Comparison of ENCODE assay signal across 8 cellular contexts in the genomic region with DNA sequence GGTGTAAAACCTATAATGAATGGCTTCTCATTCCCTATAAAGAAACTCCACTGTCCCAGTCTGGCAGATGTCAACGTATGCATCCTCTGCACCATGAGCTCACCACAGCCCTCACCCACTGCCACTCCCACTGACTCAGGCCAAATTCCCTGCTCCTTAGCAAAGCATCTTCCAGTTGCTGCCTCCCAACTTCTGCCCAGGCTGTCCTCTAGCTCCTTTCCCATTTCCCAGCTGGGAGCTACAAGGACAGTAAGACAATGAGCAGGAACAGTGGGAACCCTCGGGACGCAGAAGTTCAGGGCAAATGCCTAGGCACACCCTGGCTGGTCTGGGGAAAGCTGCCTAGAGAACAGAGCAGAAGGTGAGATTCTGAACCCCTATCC. TPM values are rescaled to one million over a fixed set of nuclear protein-coding genes. Genes with fewer than 3 reads are reported as not detected.
DNase-seq lines count a peak whose midpoint lies in the region; ATAC-seq and TF ChIP-seq lines count a peak whose summit lies in the region.

No MANE protein-coding gene starts in this region.

- H3K27ac ChIP-seq in neuronal stem cell (replicated peaks; ENCODE audit: low read length), result no peak overlapping the region

- H4K8ac ChIP-seq in neuronal stem cell (ENCODE audit: low read depth, low read length), result no peak overlapping the region

- peak overlapping the region; percentile 94 for H3K4me2 ChIP-seq in neuronal stem cell (ENCODE audit: insufficient read depth, low read length, poor library complexity, severe bottlenecking)

- H2BK120ac ChIP-seq in neuronal stem cell (ENCODE audit: low read depth, low read length), result no peak overlapping the region

- H3K9me3 ChIP-seq in HAP-1 (no peaks in the 10 kb centered on the region), neuronal stem cell (replicated peaks in 1 of 2; ENCODE audit: control insufficient read depth in 2 of 2, insufficient read depth in 1 of 2, low read depth in 1 of 2, low read length in 2 of 2) (no peaks in the 10 kb centered on the region)

- in situ Hi-C loops in HAP-1 (cut with MboI; ENCODE audit: low sequenced_read_pairs), result no loop called here

- no peak overlapping the region for H2AK5ac ChIP-seq in neuronal stem cell (ENCODE audit: low read depth, low read length)

- H2BK12ac ChIP-seq in neuronal stem cell (ENCODE audit: low read length), result no peak overlapping the region

- H3K27me3 ChIP-seq in HAP-1 (ENCODE audit: low read depth) (no peaks in the 10 kb centered on the region), neuronal stem cell (ENCODE audit: control insufficient read depth in 3 of 3, insufficient read depth in 3 of 3, low read depth in 1 of 3, low read length in 3 of 3) (no peaks in the 10 kb centered on the region)

- H3K4ac ChIP-seq in neuronal stem cell (ENCODE audit: low read length), result no peak overlapping the region

- H2BK15ac ChIP-seq in neuronal stem cell (ENCODE audit: low read length), result no peak overlapping the region

- H3K36me3 ChIP-seq in HAP-1 (replicated peaks) (peaks cover 42% of the 10 kb centered on the region), neuronal stem cell (replicated peaks in 1 of 2; ENCODE audit: control insufficient read depth in 2 of 2, insufficient read depth in 2 of 2, low read length in 2 of 2) (peaks cover 31 to 45% of the 10 kb centered on the region in 2 donors)

- peaks cover 8% of the 10 kb centered on the region; the same call in 1 of the 2 replicates for H3K4me1 ChIP-seq in HAP-1
- peaks cover 6 to 8% of the 10 kb centered on the region in 2 donors for H3K4me1 ChIP-seq in neuronal stem cell (ENCODE audit: control insufficient read depth in 2 of 2, insufficient read depth in 1 of 2, low read depth in 1 of 2, low read length in 2 of 2)

- no peak overlapping the region for H2BK5ac ChIP-seq in neuronal stem cell (ENCODE audit: low read length)

- H3K18ac ChIP-seq in neuronal stem cell (ENCODE audit: low read length), result no peak overlapping the region

- no CpG with 5 or more reads among the region's 3 CpGs for WGBS in neuronal stem cell (ENCODE audit: extremely low coverage in 2 of 2, insufficient read length in 2 of 2, insufficient replicate concordance in 1 of 2), 2 donors

- H3K23ac ChIP-seq in neuronal stem cell (ENCODE audit: low read depth, low read length, poor library complexity), result no peak overlapping the region

- DNase-seq in HAP-1 (ENCODE audit: low spot score in 2 of 2) (peak in 1 of 2 experiments; percentile 32), fibroblast of gingiva (ENCODE audit: low read depth) (peak; percentile 48), neuronal stem cell (ENCODE audit: low spot score) (no peak), NAMALWA (ENCODE audit: low spot score) (no peak), head of caudate nucleus (no peak)

- peaks cover 3% of the 10 kb centered on the region for H3K79me1 ChIP-seq in neuronal stem cell (ENCODE audit: low read depth, low read length)

- peak overlapping the region; percentile 82 for H2AFZ ChIP-seq in neuronal stem cell (ENCODE audit: low read length)

- no peak overlapping the region for H4K91ac ChIP-seq in neuronal stem cell (ENCODE audit: low read depth, low read length, poor library complexity)

- intact Hi-C loops in head of caudate nucleus (cut with DNase I), result no loop called here

- H3K14ac ChIP-seq in neuronal stem cell (ENCODE audit: low read length), result no peak overlapping the region

- H3K9ac ChIP-seq in neuronal stem cell (ENCODE audit: low read depth, low read length, poor library complexity), result peak overlapping the region; percentile 65

- peak; percentile 65 for ATAC-seq in SK-N-SH treated with all-trans-retinoic acid at 6 μM for 48 hours
- ATAC-seq in GM18861 (IDR thresholded peaks at IDR 0.05; ENCODE audit: unreplicated experiment), result no peak
- ATAC-seq in HG03354 (IDR thresholded peaks at IDR 0.05; ENCODE audit: poor library complexity, severe bottlenecking, unreplicated experiment), result no peak

- H3K4me3 ChIP-seq in HAP-1 (peak overlapping the region; percentile 84), neuronal stem cell (ENCODE audit: low read length in 2 of 2) (peak overlapping the region; percentile 88 to 93)

TF ChIP-seq in SK-N-SH treated with all-trans-retinoic acid at 6 μM for 48 hours, 23 proteins besides CTCF, POLR2A, EP300 and RAD21 (continues in another document):
- TF ChIP-seq, protein P1, sequence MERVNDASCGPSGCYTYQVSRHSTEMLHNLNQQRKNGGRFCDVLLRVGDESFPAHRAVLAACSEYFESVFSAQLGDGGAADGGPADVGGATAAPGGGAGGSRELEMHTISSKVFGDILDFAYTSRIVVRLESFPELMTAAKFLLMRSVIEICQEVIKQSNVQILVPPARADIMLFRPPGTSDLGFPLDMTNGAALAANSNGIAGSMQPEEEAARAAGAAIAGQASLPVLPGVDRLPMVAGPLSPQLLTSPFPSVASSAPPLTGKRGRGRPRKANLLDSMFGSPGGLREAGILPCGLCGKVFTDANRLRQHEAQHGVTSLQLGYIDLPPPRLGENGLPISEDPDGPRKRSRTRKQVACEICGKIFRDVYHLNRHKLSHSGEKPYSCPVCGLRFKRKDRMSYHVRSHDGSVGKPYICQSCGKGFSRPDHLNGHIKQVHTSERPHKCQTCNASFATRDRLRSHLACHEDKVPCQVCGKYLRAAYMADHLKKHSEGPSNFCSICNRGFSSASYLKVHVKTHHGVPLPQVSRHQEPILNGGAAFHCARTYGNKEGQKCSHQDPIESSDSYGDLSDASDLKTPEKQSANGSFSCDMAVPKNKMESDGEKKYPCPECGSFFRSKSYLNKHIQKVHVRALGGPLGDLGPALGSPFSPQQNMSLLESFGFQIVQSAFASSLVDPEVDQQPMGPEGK (CRISPR knock-in tag; IDR thresholded peaks at IDR 0.05; ENCODE audit: borderline replicate concordance), result no peak
- TF ChIP-seq ESRRG (CRISPR knock-in tag; IDR thresholded peaks at IDR 0.05), result no peak
- no peak for TF ChIP-seq GLIS3 (CRISPR knock-in tag; IDR thresholded peaks at IDR 0.05)
- no peak for TF ChIP-seq ZNF8 (CRISPR knock-in tag; IDR thresholded peaks at IDR 0.05)
- no peak for TF ChIP-seq RARB (CRISPR knock-in tag; IDR thresholded peaks at IDR 0.05)
- TF ChIP-seq ZNF70 (CRISPR knock-in tag; IDR thresholded peaks at IDR 0.05), result no peak
- TF ChIP-seq TCF4 (CRISPR knock-in tag; IDR thresholded peaks at IDR 0.05; ENCODE audit: borderline replicate concordance), result no peak
- TF ChIP-seq, protein P2, sequence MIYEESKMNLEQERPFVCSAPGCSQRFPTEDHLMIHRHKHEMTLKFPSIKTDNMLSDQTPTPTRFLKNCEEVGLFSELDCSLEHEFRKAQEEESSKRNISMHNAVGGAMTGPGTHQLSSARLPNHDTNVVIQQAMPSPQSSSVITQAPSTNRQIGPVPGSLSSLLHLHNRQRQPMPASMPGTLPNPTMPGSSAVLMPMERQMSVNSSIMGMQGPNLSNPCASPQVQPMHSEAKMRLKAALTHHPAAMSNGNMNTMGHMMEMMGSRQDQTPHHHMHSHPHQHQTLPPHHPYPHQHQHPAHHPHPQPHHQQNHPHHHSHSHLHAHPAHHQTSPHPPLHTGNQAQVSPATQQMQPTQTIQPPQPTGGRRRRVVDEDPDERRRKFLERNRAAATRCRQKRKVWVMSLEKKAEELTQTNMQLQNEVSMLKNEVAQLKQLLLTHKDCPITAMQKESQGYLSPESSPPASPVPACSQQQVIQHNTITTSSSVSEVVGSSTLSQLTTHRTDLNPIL (CRISPR knock-in tag; IDR thresholded peaks at IDR 0.05; ENCODE audit: low read depth), result no peak
- no peak for TF ChIP-seq BACH2 (CRISPR knock-in tag; IDR thresholded peaks at IDR 0.05; ENCODE audit: borderline replicate concordance)
- TF ChIP-seq, protein P3, sequence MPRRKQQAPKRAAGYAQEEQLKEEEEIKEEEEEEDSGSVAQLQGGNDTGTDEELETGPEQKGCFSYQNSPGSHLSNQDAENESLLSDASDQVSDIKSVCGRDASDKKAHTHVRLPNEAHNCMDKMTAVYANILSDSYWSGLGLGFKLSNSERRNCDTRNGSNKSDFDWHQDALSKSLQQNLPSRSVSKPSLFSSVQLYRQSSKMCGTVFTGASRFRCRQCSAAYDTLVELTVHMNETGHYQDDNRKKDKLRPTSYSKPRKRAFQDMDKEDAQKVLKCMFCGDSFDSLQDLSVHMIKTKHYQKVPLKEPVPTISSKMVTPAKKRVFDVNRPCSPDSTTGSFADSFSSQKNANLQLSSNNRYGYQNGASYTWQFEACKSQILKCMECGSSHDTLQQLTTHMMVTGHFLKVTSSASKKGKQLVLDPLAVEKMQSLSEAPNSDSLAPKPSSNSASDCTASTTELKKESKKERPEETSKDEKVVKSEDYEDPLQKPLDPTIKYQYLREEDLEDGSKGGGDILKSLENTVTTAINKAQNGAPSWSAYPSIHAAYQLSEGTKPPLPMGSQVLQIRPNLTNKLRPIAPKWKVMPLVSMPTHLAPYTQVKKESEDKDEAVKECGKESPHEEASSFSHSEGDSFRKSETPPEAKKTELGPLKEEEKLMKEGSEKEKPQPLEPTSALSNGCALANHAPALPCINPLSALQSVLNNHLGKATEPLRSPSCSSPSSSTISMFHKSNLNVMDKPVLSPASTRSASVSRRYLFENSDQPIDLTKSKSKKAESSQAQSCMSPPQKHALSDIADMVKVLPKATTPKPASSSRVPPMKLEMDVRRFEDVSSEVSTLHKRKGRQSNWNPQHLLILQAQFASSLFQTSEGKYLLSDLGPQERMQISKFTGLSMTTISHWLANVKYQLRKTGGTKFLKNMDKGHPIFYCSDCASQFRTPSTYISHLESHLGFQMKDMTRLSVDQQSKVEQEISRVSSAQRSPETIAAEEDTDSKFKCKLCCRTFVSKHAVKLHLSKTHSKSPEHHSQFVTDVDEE (CRISPR knock-in tag; IDR thresholded peaks at IDR 0.05), result no peak
- TF ChIP-seq ARNTL (CRISPR knock-in tag; IDR thresholded peaks at IDR 0.05; ENCODE audit: borderline replicate concordance, low read depth), result no peak
- TF ChIP-seq ZFP3 (CRISPR knock-in tag; IDR thresholded peaks at IDR 0.05), result no peak
- no peak for TF ChIP-seq CSDC2 (CRISPR knock-in tag; IDR thresholded peaks at IDR 0.05)

RNA-seq across cellular contexts. Expression of a gene that starts 9.1 kb away (rescaled TPM):
- 27.9 TPM for polyA plus RNA-seq in neuronal stem cell (2013, experiment 1 of 2)
- 27.7 TPM for polyA plus RNA-seq in neuronal stem cell (2013, experiment 2 of 2)

RNA-seq across cellular contexts. Expression of a gene that starts 13.7 kb away (rescaled TPM):
- polyA plus RNA-seq in neuronal stem cell (2013, experiment 1 of 2), result 276 TPM
- 280 TPM for polyA plus RNA-seq in neuronal stem cell (2013, experiment 2 of 2)

RNA-seq across cellular contexts. Expression of a gene that starts 14.5 kb away (rescaled TPM):
- 34.0 TPM for polyA plus RNA-seq in neuronal stem cell (2013, experiment 1 of 2)
- 31.3 TPM for polyA plus RNA-seq in neuronal stem cell (2013, experiment 2 of 2)

RNA-seq across cellular contexts. Expression of a gene that starts 26.3 kb away (rescaled TPM):
- 1.1 TPM for polyA plus RNA-seq in neuronal stem cell (2013, experiment 1 of 2)
- polyA plus RNA-seq in neuronal stem cell (2013, experiment 2 of 2), result 1.2 TPM

RNA-seq across cellular contexts. Expression of a gene that starts 26.7 kb away (rescaled TPM):
- 8.8 TPM for polyA plus RNA-seq in neuronal stem cell (2013, experiment 1 of 2)
- polyA plus RNA-seq in neuronal stem cell (2013, experiment 2 of 2), result 8.8 TPM
